In the genomic region with DNA sequence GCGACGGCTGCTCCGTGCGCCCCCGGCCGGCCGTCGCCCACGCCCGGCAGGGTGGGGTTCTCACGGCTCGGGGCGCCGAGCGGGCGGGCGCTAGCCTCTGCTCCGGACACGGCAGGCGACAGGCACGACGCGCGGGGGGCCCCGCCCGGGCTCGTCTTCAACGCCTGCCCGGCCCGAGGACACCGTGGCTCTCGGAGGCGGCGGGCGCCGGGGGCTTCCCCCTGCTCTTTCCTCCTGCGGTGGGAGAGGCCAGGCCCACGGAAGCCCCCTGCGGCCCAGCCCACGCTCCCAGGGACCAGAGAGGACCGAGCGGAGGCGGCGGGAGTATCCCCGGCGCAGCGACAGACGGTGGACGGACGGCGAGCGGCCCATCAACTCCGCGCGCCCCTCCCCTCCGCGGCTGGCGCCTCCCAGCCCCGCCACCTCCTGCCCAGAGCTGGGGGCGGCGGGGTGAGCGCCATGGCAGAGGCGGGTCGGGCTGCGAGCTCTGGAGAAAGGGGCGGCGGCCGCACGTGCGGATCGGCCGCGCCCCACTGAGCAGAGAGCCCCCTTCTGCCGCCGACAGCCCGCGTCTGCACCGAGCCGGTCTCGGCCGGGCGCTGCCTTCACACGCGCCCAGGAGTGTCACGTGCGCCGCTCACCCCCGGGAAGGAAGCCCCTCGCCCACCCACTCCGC, we compare ENCODE assay signal across 1 cellular context.
TF ChIP-seq lines count a peak whose summit lies in the region.

A gene (minus strand): TSS at position 347 of the 676 bp plus-strand sequence. CDS start 386 bp downstream, outside the sequence.
A gene with protein sequence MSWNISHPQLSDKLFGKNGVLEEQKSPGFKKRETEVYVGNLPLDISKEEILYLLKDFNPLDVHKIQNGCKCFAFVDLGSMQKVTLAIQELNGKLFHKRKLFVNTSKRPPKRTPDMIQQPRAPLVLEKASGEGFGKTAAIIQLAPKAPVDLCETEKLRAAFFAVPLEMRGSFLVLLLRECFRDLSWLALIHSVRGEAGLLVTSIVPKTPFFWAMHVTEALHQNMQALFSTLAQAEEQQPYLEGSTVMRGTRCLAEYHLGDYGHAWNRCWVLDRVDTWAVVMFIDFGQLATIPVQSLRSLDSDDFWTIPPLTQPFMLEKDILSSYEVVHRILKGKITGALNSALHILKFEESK (plus strand): TSS at position 154 of the 676 bp plus-strand sequence. CDS start 4,685 bp downstream, outside the sequence.

TF ChIP-seq in HEK293T, 16 proteins besides CTCF, POLR2A, EP300 and RAD21 (continued from another document):
- TF ChIP-seq BHLHE40 (IDR thresholded peaks at IDR 0.05; ENCODE audit: borderline replicate concordance), result no peak
- TF ChIP-seq CTBP1 (IDR thresholded peaks at IDR 0.05; ENCODE audit: borderline replicate concordance), result no peak
- no peak for TF ChIP-seq FOXM1 (IDR thresholded peaks at IDR 0.05; ENCODE audit: borderline replicate concordance)
- TF ChIP-seq TARDBP (IDR thresholded peaks at IDR 0.05), result no peak
